ENCODE assay signal across 8 cellular contexts in the genomic region with DNA sequence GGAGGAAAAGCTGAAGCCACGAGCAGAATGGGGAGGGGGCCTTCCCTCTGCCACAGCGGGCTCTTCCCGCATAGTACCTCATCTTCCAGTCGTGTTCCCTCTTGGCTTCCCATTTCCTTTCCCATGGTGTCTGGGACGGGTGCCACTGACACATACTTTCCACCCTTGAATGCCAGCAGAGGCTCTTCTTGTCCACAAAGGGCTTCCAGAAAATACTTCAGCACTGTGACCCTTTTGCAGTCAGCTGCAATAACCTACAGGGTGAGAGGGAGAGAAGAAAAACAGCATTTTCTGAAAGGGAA. TPM values are rescaled to one million over a fixed set of nuclear protein-coding genes. Genes with fewer than 3 reads are reported as not detected.
A peak's percentile ranks its signal among the peaks of the same experiment; 100 is the strongest.
DNase-seq lines count a peak whose midpoint lies in the region; ATAC-seq and TF ChIP-seq lines count a peak whose summit lies in the region.

No MANE protein-coding gene starts in this region.

- no peaks in the 10 kb centered on the region for H3K9me3 ChIP-seq in Caco-2

- no peaks in the 10 kb centered on the region for H3K27me3 ChIP-seq in Caco-2 (replicated peaks; ENCODE audit: control insufficient read depth, insufficient read depth, low read length)

- H3K4me3 ChIP-seq in urinary bladder (ENCODE audit: low read depth, low read length): no peak overlapping the region
- H3K4me3 ChIP-seq in Caco-2 (ENCODE audit: low read depth, low read length): no peak overlapping the region

- CTCF ChIA-PET in Caco-2 (lab: Charles Lee): no interaction called here

- H3K27me3 Mint-ChIP-seq in activated naive CD8-positive, alpha-beta T cell: no peaks in the 10 kb centered on the region
- H3K27me3 Mint-ChIP-seq in activated naive CD8-positive, alpha-beta T cell treated with anti-CD3 and anti-CD28 coated beads, Interleukin-2, amount 50 U/mL, for 24 hours: no peaks in the 10 kb centered on the region
- H3K27me3 Mint-ChIP-seq in naive B cell (no peaks in the 10 kb centered on the region), Caco-2 (ENCODE audit: insufficient read depth, unreplicated experiment) (no peaks in the 10 kb centered on the region)

- peaks cover 41% of the 10 kb centered on the region for H3K4me1 Mint-ChIP-seq in activated naive CD8-positive, alpha-beta T cell (ENCODE audit: low read depth)
- H3K4me1 Mint-ChIP-seq in activated naive CD8-positive, alpha-beta T cell treated with anti-CD3 and anti-CD28 coated beads, Interleukin-2, amount 50 U/mL, for 24 hours: peaks cover 61% of the 10 kb centered on the region
- peaks cover 57 to 68% (median 66%) of the 10 kb centered on the region in 3 donors for H3K4me1 Mint-ChIP-seq in naive B cell
- peaks cover 45% of the 10 kb centered on the region for H3K4me1 Mint-ChIP-seq in Caco-2 (ENCODE audit: low read depth, unreplicated experiment)

- 41% methylated on average over 5 of the region's 5 CpGs for WGBS in urinary bladder

- POLR2A ChIA-PET in Caco-2 (lab: Charles Lee): no interaction called here

- H3K4me3 Mint-ChIP-seq in activated naive CD8-positive, alpha-beta T cell: no peak overlapping the region
- no peak overlapping the region for H3K4me3 Mint-ChIP-seq in activated naive CD8-positive, alpha-beta T cell treated with anti-CD3 and anti-CD28 coated beads, Interleukin-2, amount 50 U/mL, for 24 hours
- peak overlapping the region in 2 of 8 donors; percentile 15 to 76 for H3K4me3 Mint-ChIP-seq in naive B cell
- H3K4me3 Mint-ChIP-seq in Caco-2 (ENCODE audit: unreplicated experiment): no peak overlapping the region

- no peaks in the 10 kb centered on the region for H3K9me3 Mint-ChIP-seq in activated naive CD8-positive, alpha-beta T cell (ENCODE audit: low read depth)
- no peaks in the 10 kb centered on the region for H3K9me3 Mint-ChIP-seq in activated naive CD8-positive, alpha-beta T cell treated with anti-CD3 and anti-CD28 coated beads, Interleukin-2, amount 50 U/mL, for 24 hours
- H3K9me3 Mint-ChIP-seq in naive B cell: no peaks in the 10 kb centered on the region
- no peaks in the 10 kb centered on the region for H3K9me3 Mint-ChIP-seq in Caco-2 (ENCODE audit: unreplicated experiment)

- no TSS peak for BruUV-seq in Caco-2 (replicated peaks; lab: Mats Ljungman, UMichigan)

- H3K36me3 ChIP-seq in urinary bladder (ENCODE audit: insufficient read depth) (no peaks in the 10 kb centered on the region), Caco-2 (ENCODE audit: control insufficient read depth, insufficient read depth, low read length) (0 out of 2 replicates have a peak, but pooled peaks cover 3% of the 10 kb centered on the region)

- intact Hi-C loops in Caco-2 (cut with micrococcal nuclease; ENCODE audit: unreplicated experiment): no loop called here

- H3K36me3 Mint-ChIP-seq in activated naive CD8-positive, alpha-beta T cell: peaks cover 23% of the 10 kb centered on the region
- H3K36me3 Mint-ChIP-seq in activated naive CD8-positive, alpha-beta T cell treated with anti-CD3 and anti-CD28 coated beads, Interleukin-2, amount 50 U/mL, for 24 hours (ENCODE audit: low read depth): peaks cover 23% of the 10 kb centered on the region
- H3K36me3 Mint-ChIP-seq in naive B cell (peaks cover 5 to 21% of the 10 kb centered on the region in 2 donors), Caco-2 (ENCODE audit: insufficient read depth, unreplicated experiment) (peaks cover 4% of the 10 kb centered on the region)

- H3K4me1 ChIP-seq in urinary bladder (ENCODE audit: insufficient read depth): no peaks in the 10 kb centered on the region
- H3K4me1 ChIP-seq in Caco-2: peaks cover 37% of the 10 kb centered on the region

- DNase-seq in activated naive CD8-positive, alpha-beta T cell treated with anti-CD3 and anti-CD28 coated beads, Interleukin-2, amount 50 U/mL, for 24 hours: no peak
- DNase-seq in fibroblast of gingiva (ENCODE audit: low read depth) (peak; percentile 87), naive B cell (no peak), GDM1 (lab: John Stamatoyannopoulos, UW) (no peak), Caco-2 (no peak), activated T-cell treated with anti-CD3 and anti-CD28 coated beads for 4 hours (no peak)

- no peak for TF ChIP-seq CTCF in Caco-2 (IDR thresholded peaks at IDR 0.05; ENCODE audit: insufficient read depth in 1 of 2, low read depth in 1 of 2, low read length in 1 of 2, severe bottlenecking in 1 of 2, unreplicated experiment in 1 of 2)

- peak overlapping the region; percentile 53 for H3K27ac ChIP-seq in urinary bladder (ENCODE audit: low read depth)

- H3K27ac Mint-ChIP-seq in activated naive CD8-positive, alpha-beta T cell: peak overlapping the region; percentile 34
- no peak overlapping the region for H3K27ac Mint-ChIP-seq in activated naive CD8-positive, alpha-beta T cell treated with anti-CD3 and anti-CD28 coated beads, Interleukin-2, amount 50 U/mL, for 24 hours
- peak overlapping the region in 4 of 6 donors; percentile 13 to 80 (median 23) for H3K27ac Mint-ChIP-seq in naive B cell
- H3K27ac Mint-ChIP-seq in Caco-2 (ENCODE audit: unreplicated experiment): no peak overlapping the region

- no peak for ATAC-seq in activated naive CD8-positive, alpha-beta T cell treated with anti-CD3 and anti-CD28 coated beads, Interleukin-2, amount 50 U/mL, for 24 hours
- ATAC-seq in naive B cell (ENCODE audit: low read depth in 2 of 2): no peak

RNA-seq across cellular contexts. Expression of gene HIC1, which starts 30.7 kb away (rescaled TPM):
- under 1 TPM in 3 of 6 donors, not detected in 3; 0.08 to 0.35 (median 0.23) TPM for polyA plus RNA-seq in naive B cell (ENCODE audit: low read depth in 6 of 6)
- 31.4 TPM for total RNA-seq in urinary bladder
- polyA plus RNA-seq in urinary bladder: 19.2 TPM
- 0.59 and 1.8 TPM in 2 replicates for total RNA-seq in Caco-2 (2022)

RNA-seq across cellular contexts. Expression of gene OVCA2, which starts 43.8 kb away (rescaled TPM):
- polyA plus RNA-seq in naive B cell (ENCODE audit: low read depth in 6 of 6) (10 to 100 TPM; 43.0 to 66.7 (median 58.3) TPM), urinary bladder (40.1 TPM)
- total RNA-seq in urinary bladder (9.5 TPM), Caco-2 (2022) (33.1 and 39.3 TPM in 2 replicates)

RNA-seq across cellular contexts. Expression of gene DPH1, which starts 55.6 kb away (rescaled TPM):
- polyA plus RNA-seq in naive B cell (ENCODE audit: low read depth in 6 of 6) (10 to 100 TPM; 22.7 to 37.7 (median 29.7) TPM), urinary bladder (36.5 TPM)
- total RNA-seq in urinary bladder (17.4 TPM), Caco-2 (2022) (52.0 and 52.8 TPM in 2 replicates)

Comparison
In these comparisons a context has a peak if more than half of its experiments do, and no peak if none do; other contexts are left out.
1. H3K27ac Mint-ChIP-seq: peak in activated naive CD8-positive, alpha-beta T cell (single experiment) and naive B cell (4 of 6); none in activated naive CD8-positive, alpha-beta T cell treated with anti-CD3 and anti-CD28 coated beads, Interleukin-2, amount 50 U/mL, for 24 hours (single experiment) and Caco-2 (single experiment).
2. RNA of gene HIC1, which starts 30.7 kb away (total RNA-seq): 31.4 TPM in urinary bladder (single experiment); 0.59 to 1.8 TPM in Caco-2; every median in the first group is over 10 times any median in the second.